In genomic region chr4:159175165-159175988, GRCh38 we compare ENCODE assay signal across 8 cellular contexts.
DNase-seq lines count a peak whose midpoint lies in the region; ATAC-seq, FAIRE-seq and TF ChIP-seq lines count a peak whose summit lies in the region.

No MANE protein-coding gene starts in this region.

- no peak overlapping the region for H3K4me3 ChIP-seq in thyroid gland (replicated peaks in 1 of 3)

- H3K27me3 ChIP-seq in thyroid gland: no peaks in the 10 kb centered on the region

- no peaks in the 10 kb centered on the region for H3K9me3 ChIP-seq in thyroid gland

- H3K36me3 ChIP-seq in thyroid gland: no peaks in the 10 kb centered on the region

- 11 to 13% methylated on average over 12 of the region's 12 CpGs for WGBS in thyroid gland, 2 donors

- H3K27ac Mint-ChIP-seq in activated T-helper 2 cell treated with anti-CD3 and anti-CD28 coated beads, Interferon-gamma antibody, Interleukin-2, Interleukin-4, amounts not matched to agents 10 μg/mL and 5 μg/mL and 100 μg/mL, durations not matched to agents 14 hours and 24 hours and 36 hours: no peak overlapping the region

- H3K27ac ChIP-seq in thyroid gland: peak overlapping the region; percentile 6 to 50 (median 37)

- DNase-seq in EH (ENCODE audit: low read depth) (peak; percentile 94), KG1 (lab: John Stamatoyannopoulos, UW) (peak; percentile 7), RCC 7860 (ENCODE audit: low spot score) (peak; percentile 78), foreskin melanocyte (peak; percentile 69), omental fat pad (ENCODE audit: low spot score) (no peak), thyroid gland (peak; percentile 53 to 69)
- peak; percentile 31 for DNase-seq in activated T-helper 2 cell treated with anti-CD3 and anti-CD28 coated beads, Interferon-gamma antibody, Interleukin-2, Interleukin-4, amounts not matched to agents 10 μg/mL and 5 μg/mL and 100 μg/mL, durations not matched to agents 14 hours and 24 hours and 36 hours (ENCODE audit: low spot score)

- H3K36me3 Mint-ChIP-seq in activated T-helper 2 cell treated with anti-CD3 and anti-CD28 coated beads, Interferon-gamma antibody, Interleukin-2, Interleukin-4, amounts not matched to agents 10 μg/mL and 5 μg/mL and 100 μg/mL, durations not matched to agents 14 hours and 24 hours and 36 hours (ENCODE audit: low read depth): no peaks in the 10 kb centered on the region

- no peak overlapping the region for H3K4me3 Mint-ChIP-seq in activated T-helper 2 cell treated with anti-CD3 and anti-CD28 coated beads, Interferon-gamma antibody, Interleukin-2, Interleukin-4, amounts not matched to agents 10 μg/mL and 5 μg/mL and 100 μg/mL, durations not matched to agents 14 hours and 24 hours and 36 hours (ENCODE audit: low read depth)

- ATAC-seq in GM21737 (IDR thresholded peaks at IDR 0.05; ENCODE audit: unreplicated experiment) (peak; percentile 56), omental fat pad (ENCODE audit: low FRiP score) (peak; percentile 93)

- TF ChIP-seq CTCF in omental fat pad (IDR thresholded peaks at IDR 0.05): peak in 1 of 3 donors; percentile 53
- TF ChIP-seq CTCF in thyroid gland (IDR thresholded peaks at IDR 0.05): peak; percentile 60 to 91 (median 70)

- peaks cover 14% of the 10 kb centered on the region for H3K27me3 Mint-ChIP-seq in activated T-helper 2 cell treated with anti-CD3 and anti-CD28 coated beads, Interferon-gamma antibody, Interleukin-2, Interleukin-4, amounts not matched to agents 10 μg/mL and 5 μg/mL and 100 μg/mL, durations not matched to agents 14 hours and 24 hours and 36 hours (ENCODE audit: low read depth)

- intact Hi-C loops in activated T-helper 2 cell treated with anti-CD3 and anti-CD28 coated beads, Interferon-gamma antibody, Interleukin-2, Interleukin-4, amounts not matched to agents 10 μg/mL and 5 μg/mL and 100 μg/mL, durations not matched to agents 14 hours and 24 hours and 36 hours (cut with micrococcal nuclease): loop anchor here (1.0 to 5.0 kb wide), 5 partner anchors 28 to 445 kb away; partner anchors contain the start of gene RAPGEF2
- intact Hi-C loops in thyroid gland (cut with DNase I): loop anchor here (10.0 kb wide), 3 partner anchors 71 to 441 kb away; partner anchors contain the start of gene RAPGEF2

- peak; percentile 80 for FAIRE-seq in RCC 7860 (lab: Jason Lieb, UNC)

- H3K4me1 Mint-ChIP-seq in activated T-helper 2 cell treated with anti-CD3 and anti-CD28 coated beads, Interferon-gamma antibody, Interleukin-2, Interleukin-4, amounts not matched to agents 10 μg/mL and 5 μg/mL and 100 μg/mL, durations not matched to agents 14 hours and 24 hours and 36 hours (ENCODE audit: low read depth): peaks cover 31% of the 10 kb centered on the region

- TF ChIP-seq POLR2A in thyroid gland (IDR thresholded peaks at IDR 0.05): no peak

- H3K4me1 ChIP-seq in thyroid gland: peaks cover 28 to 50% of the 10 kb centered on the region in 2 donors

- H3K9me3 Mint-ChIP-seq in activated T-helper 2 cell treated with anti-CD3 and anti-CD28 coated beads, Interferon-gamma antibody, Interleukin-2, Interleukin-4, amounts not matched to agents 10 μg/mL and 5 μg/mL and 100 μg/mL, durations not matched to agents 14 hours and 24 hours and 36 hours: no peaks in the 10 kb centered on the region
